8 cellular contexts compared by ENCODE assay signal in genomic region chr11:11843233-11843632, GRCh38. TPM values are rescaled to one million over a fixed set of nuclear protein-coding genes. Genes with fewer than 3 reads are reported as not detected.
DNase-seq lines count a peak whose midpoint lies in the region; ATAC-seq and TF ChIP-seq lines count a peak whose summit lies in the region.

No MANE protein-coding gene starts in this region.

- TSS peak; percentile 46 for BruUV-seq in OCI-LY7 (replicated peaks; lab: Mats Ljungman, UMichigan)

- H3K4me2 ChIP-seq in OCI-LY7 (ENCODE audit: low read length) = peak overlapping the region; percentile 95
- peak overlapping the region; percentile 55 for H3K4me2 ChIP-seq in parathyroid adenoma (ENCODE audit: low read length)

- H3K4me1 ChIP-seq in OCI-LY7 (ENCODE audit: insufficient read depth, low read length, poor library complexity, severe bottlenecking) = peaks cover 25% of the 10 kb centered on the region
- peaks cover 9% of the 10 kb centered on the region for H3K4me1 ChIP-seq in parathyroid adenoma

- DNase-seq in NCI-H1417 (lab: John Stamatoyannopoulos, UW) = peak in 2 of 3 experiments; percentile 3 to 55
- no peak for DNase-seq in NCI-H1417 treated with DMSO at 0.1 percent for 48 hours (lab: John Stamatoyannopoulos, UW)
- DNase-seq in OCI-LY7 (ENCODE audit: low spot score) = peak; percentile 31
- no peak for DNase-seq in GOT3 (lab: John Stamatoyannopoulos, UW)
- DNase-seq in NCI-H128 (lab: John Stamatoyannopoulos, UW; ENCODE audit: unreplicated experiment) = no peak
- no peak for DNase-seq in COLO668 (lab: John Stamatoyannopoulos, UW; ENCODE audit: unreplicated experiment)

- intact Hi-C loops in OCI-LY7 (cut with micrococcal nuclease; ENCODE audit: unreplicated experiment) = loop anchor here (5.0 kb wide), 1 partner anchor 986 kb away; the partner anchor contains the start of gene ZBED5

- ATAC-seq in esophagus mucosa = peak; percentile 44

- POLR2A ChIA-PET in OCI-LY7 (lab: Charles Lee) = interaction anchor here (0.6 to 2.0 kb wide), 13 partner anchors 9 to 1326 kb away, joined by 3 to 8 read pairs (median 3); no protein-coding TSS in a partner anchor

- H3K36me3 ChIP-seq in OCI-LY7 (ENCODE audit: insufficient read depth, low read length) (no peaks in the 10 kb centered on the region), parathyroid adenoma (ENCODE audit: control insufficient read depth, insufficient read depth, low read length) (no peaks in the 10 kb centered on the region)

- H3K27ac ChIP-seq in OCI-LY7 (ENCODE audit: low read depth, low read length, poor library complexity, severe bottlenecking) = peak overlapping the region; percentile 83
- H3K27ac ChIP-seq in parathyroid adenoma = peak overlapping the region; percentile 96

- no peak overlapping the region for H3K9ac ChIP-seq in parathyroid adenoma

- no peak overlapping the region; the same call in 1 of the 2 replicates for H2AFZ ChIP-seq in OCI-LY7 (ENCODE audit: low read length)
- H2AFZ ChIP-seq in parathyroid adenoma = no peak overlapping the region

- peak overlapping the region; percentile 86 for H3K4me3 ChIP-seq in OCI-LY7 (ENCODE audit: low read depth, low read length, poor library complexity, severe bottlenecking)
- H3K4me3 ChIP-seq in parathyroid adenoma (ENCODE audit: low read depth, low read length) = peak overlapping the region; percentile 75

- CTCF ChIA-PET in OCI-LY7 (lab: Charles Lee; ENCODE audit: unreplicated experiment) = no interaction called here

- H3K27me3 ChIP-seq in parathyroid adenoma (ENCODE audit: control insufficient read depth, insufficient read depth, low read length) = no peaks in the 10 kb centered on the region

- TF ChIP-seq CTCF in OCI-LY7 (conservative IDR thresholded peaks at IDR 0.05; ENCODE audit: low read length) = no peak
- no peak for TF ChIP-seq CTCF in parathyroid adenoma (IDR thresholded peaks at IDR 0.05)

- peaks cover 62% of the 10 kb centered on the region for H3K79me2 ChIP-seq in OCI-LY7 (ENCODE audit: insufficient read depth, low read depth, low read length)
- H3K79me2 ChIP-seq in parathyroid adenoma = peaks cover 30% of the 10 kb centered on the region

- H3K9me3 ChIP-seq in OCI-LY7 (ENCODE audit: low read length) (no peaks in the 10 kb centered on the region), parathyroid adenoma (ENCODE audit: control insufficient read depth, low read length) (no peaks in the 10 kb centered on the region)

- no peaks in the 10 kb centered on the region for H3K9me2 ChIP-seq in OCI-LY7 (ENCODE audit: insufficient read depth, low read length)

- peaks cover 41% of the 10 kb centered on the region for H4K20me1 ChIP-seq in OCI-LY7 (ENCODE audit: insufficient read depth, low read length)

RNA-seq across cellular contexts. Expression of gene USP47, which starts 1.5 kb away (rescaled TPM):
- 35.2 and 44.1 TPM in 2 replicates for total RNA-seq in OCI-LY7 (2014; rRNA removed; shearing (Covaris generic))
- total RNA-seq in OCI-LY7 (2022) (39.4 and 42.2 TPM in 2 replicates), esophagus mucosa (26.2 TPM)

Comparison
In these comparisons a context has a peak if more than half of its experiments do, and no peak if none do; other contexts are left out.
1. DNase-seq: peak in NCI-H1417 (2 of 3) and OCI-LY7 (single experiment); none in NCI-H1417 treated with DMSO at 0.1 percent for 48 hours (single experiment), GOT3 (single experiment), NCI-H128 (single experiment) and COLO668 (single experiment).